14 cellular contexts compared by ENCODE assay signal in the genomic region with DNA sequence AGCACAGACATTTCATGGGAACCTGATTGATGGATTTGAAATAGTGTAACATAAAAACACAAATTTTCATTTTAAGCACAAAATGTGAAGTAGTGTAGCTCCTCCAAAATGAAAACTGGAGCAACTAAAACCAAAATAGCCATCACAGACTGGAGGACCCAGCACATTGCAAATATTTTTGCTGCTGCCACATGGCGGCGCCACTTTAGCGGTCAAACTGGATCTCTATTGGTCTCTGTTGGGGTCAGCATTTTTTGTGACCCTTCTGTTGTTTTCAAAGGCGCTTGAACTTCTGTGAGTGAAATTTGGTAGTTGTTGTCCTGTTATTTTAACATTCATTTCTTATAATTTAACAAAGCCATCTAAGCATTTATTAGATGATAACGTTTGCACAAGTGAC.
DNase-seq lines count a peak whose midpoint lies in the region; ATAC-seq, FAIRE-seq and TF ChIP-seq lines count a peak whose summit lies in the region.
"Had no signal": no experiment of that assay in that cellular context is flagged by ENCODE, and none has a peak within 500 bp of the region (broad histone marks: within the 10 kb centered on the region; RNA-seq: fewer than 3 reads in every experiment).

No MANE protein-coding gene starts in this region.

- TF ChIP-seq CTCF in DND-41 (IDR thresholded peaks at IDR 0.05; ENCODE audit: borderline replicate concordance, extremely low read depth, low read length, poor library complexity, severe bottlenecking) (peak; percentile 33), GM23338 (conservative IDR thresholded peaks at IDR 0.05; ENCODE audit: low read depth in 2 of 2) (peak; percentile 87 to 91), keratinocyte (optimal IDR thresholded peaks at IDR 0.05 in 1 of 3, IDR thresholded peaks at IDR 0.05 in 1 of 3, conservative IDR thresholded peaks at IDR 0.05 in 1 of 3; ENCODE audit: extremely low read depth in 1 of 3, insufficient read depth in 2 of 3, low read length in 3 of 3) (peak in 2 of 3 experiments; percentile 5 to 29), ascending aorta (IDR thresholded peaks at IDR 0.05) (no peak)

- H3K9ac ChIP-seq in DND-41 (ENCODE audit: low read depth, low read length) (no peak overlapping the region), keratinocyte (ENCODE audit: control insufficient read depth, extremely low read depth, insufficient read depth, low read length) (no peak overlapping the region)
- H3K9ac ChIP-seq: GM23248 had no signal

- intact Hi-C loops in ascending aorta (cut with DNase I) = no loop called here

- no peaks in the 10 kb centered on the region for H3K36me3 Mint-ChIP-seq in GM23338 (ENCODE audit: low read depth)
- H3K36me3 Mint-ChIP-seq: mesothelial cell of epicardium had no signal

- no peaks in the 10 kb centered on the region for H3K9me2 ChIP-seq in GM23338 (ENCODE audit: insufficient read depth)

- no peak overlapping the region for H3K4me2 ChIP-seq in DND-41 (ENCODE audit: insufficient read depth, low read length)
- H3K4me2 ChIP-seq in GM23338 = no peak overlapping the region
- H3K4me2 ChIP-seq in keratinocyte (ENCODE audit: control insufficient read depth, extremely low read depth, insufficient read depth, low read depth, low read length) = no peak overlapping the region

- H3K79me2 ChIP-seq in DND-41 (ENCODE audit: insufficient read depth, low read length) (no peaks in the 10 kb centered on the region), GM23338 (replicated peaks; ENCODE audit: insufficient read depth) (no peaks in the 10 kb centered on the region), keratinocyte (ENCODE audit: control insufficient read depth, insufficient read depth, low read length) (no peaks in the 10 kb centered on the region)

- peaks cover 3% of the 10 kb centered on the region for H3K9me3 ChIP-seq in DND-41 (ENCODE audit: insufficient read depth, low read length, severe bottlenecking)
- no peaks in the 10 kb centered on the region for H3K9me3 ChIP-seq in SJCRH30 (replicated peaks)
- no peaks in the 10 kb centered on the region for H3K9me3 ChIP-seq in keratinocyte (ENCODE audit: control insufficient read depth, low read depth, low read length)
- peaks cover 0 to 7% of the 10 kb centered on the region in 2 donors for H3K9me3 ChIP-seq in ascending aorta
- H3K9me3 ChIP-seq: psoas muscle, transverse colon had no signal

- dilution Hi-C loops in keratinocyte (cut with MboI; ENCODE audit: extremely low pct_ligation_motif_present, low sequenced_read_pairs) = no loop called here

- H3K27ac Mint-ChIP-seq in GM23338 = no peak overlapping the region
- H3K27ac Mint-ChIP-seq: mesothelial cell of epicardium had no signal

- H3K4me3 ChIP-seq in DND-41 (ENCODE audit: low read depth in 1 of 2, low read length in 2 of 2) = no peak overlapping the region
- no peak overlapping the region for H3K4me3 ChIP-seq in GM23338
- no peak overlapping the region for H3K4me3 ChIP-seq in SJCRH30
- no peak overlapping the region for H3K4me3 ChIP-seq in keratinocyte (ENCODE audit: control insufficient read depth in 2 of 3, extremely low read depth in 1 of 3, insufficient read depth in 2 of 3, low read depth in 1 of 3, low read length in 3 of 3)
- H3K4me3 ChIP-seq in ascending aorta = no peak overlapping the region
- H3K4me3 ChIP-seq: GM23248, psoas muscle, transverse colon had no signal

- no peaks in the 10 kb centered on the region for H3K4me1 ChIP-seq in DND-41 (ENCODE audit: insufficient read depth, low read length)
- no peaks in the 10 kb centered on the region for H3K4me1 ChIP-seq in GM23338 (ENCODE audit: insufficient read depth)
- H3K4me1 ChIP-seq in SJCRH30 = no peaks in the 10 kb centered on the region
- no peaks in the 10 kb centered on the region for H3K4me1 ChIP-seq in keratinocyte (ENCODE audit: control insufficient read depth, extremely low read depth, insufficient read depth, low read length)
- no peaks in the 10 kb centered on the region for H3K4me1 ChIP-seq in ascending aorta
- H3K4me1 ChIP-seq: psoas muscle, transverse colon had no signal

- peaks cover 1% of the 10 kb centered on the region for H3K27me3 Mint-ChIP-seq in GM23338 (ENCODE audit: insufficient read depth, low read depth, poor library complexity)

- DNase-seq in DND-41 (no peak), GM23338 (ENCODE audit: low spot score) (peak; percentile 78), SJCRH30 (peak; percentile 24 to 41), keratinocyte (ENCODE audit: low read depth, low spot score) (no peak), GM19240 (ENCODE audit: insufficient read length, low spot score) (no peak), ascending aorta (ENCODE audit: low spot score in 2 of 2) (no peak), OCI-M2 (lab: John Stamatoyannopoulos, UW; ENCODE audit: unreplicated experiment) (no peak)
- DNase-seq: activated naive CD4-positive, alpha-beta T cell treated with anti-CD3 and anti-CD28 coated beads, Interleukin-2, amount 50 U/mL, for 16 hours; GM23248; psoas muscle; SW 1271; transverse colon had no signal

- H2AFZ ChIP-seq in DND-41 (ENCODE audit: low read depth, low read length) = no peak overlapping the region
- peak overlapping the region; percentile 67; the same call in 1 of the 2 replicates for H2AFZ ChIP-seq in GM23338
- no peak overlapping the region for H2AFZ ChIP-seq in keratinocyte (ENCODE audit: control insufficient read depth, low read length)
- H2AFZ ChIP-seq: GM23248 had no signal

- no peak for ATAC-seq in DND-41 (ENCODE audit: insufficient read depth, low read depth)
- ATAC-seq in GM23338 = peak; percentile 86
- ATAC-seq in GM19023 (IDR thresholded peaks at IDR 0.05; ENCODE audit: unreplicated experiment) = no peak
- ATAC-seq: psoas muscle had no signal

- no peaks in the 10 kb centered on the region for H3K4me1 Mint-ChIP-seq in GM23338
- H3K4me1 Mint-ChIP-seq: mesothelial cell of epicardium had no signal

- no peak overlapping the region for H3K4me3 Mint-ChIP-seq in GM23338
- H3K4me3 Mint-ChIP-seq: mesothelial cell of epicardium had no signal

- H3K27ac ChIP-seq in DND-41 (ENCODE audit: low read length) (no peak overlapping the region), GM23338 (ENCODE audit: low read depth) (no peak overlapping the region), SJCRH30 (no peak overlapping the region), keratinocyte (ENCODE audit: control insufficient read depth, insufficient read depth, low read length) (no peak overlapping the region), ascending aorta (no peak overlapping the region)
- H3K27ac ChIP-seq: GM23248, psoas muscle, transverse colon had no signal

- no peaks in the 10 kb centered on the region for H3K9me1 ChIP-seq in keratinocyte (ENCODE audit: control insufficient read depth, extremely low read depth, insufficient read depth, low read length)

- 0 out of 3 replicates have a peak, but pooled peaks cover 4% of the 10 kb centered on the region for H3K9me3 Mint-ChIP-seq in GM23338

- no peaks in the 10 kb centered on the region for H3K27me3 ChIP-seq in DND-41 (ENCODE audit: insufficient read depth, low read length, poor library complexity)
- no peaks in the 10 kb centered on the region for H3K27me3 ChIP-seq in GM23338 (ENCODE audit: insufficient read depth)
- H3K27me3 ChIP-seq in SJCRH30 = no peaks in the 10 kb centered on the region
- no peaks in the 10 kb centered on the region for H3K27me3 ChIP-seq in keratinocyte (ENCODE audit: control insufficient read depth, extremely low read depth, insufficient read depth, low read length)
- H3K27me3 ChIP-seq in ascending aorta = no peaks in the 10 kb centered on the region
- H3K27me3 ChIP-seq: transverse colon had no signal

- no peak for FAIRE-seq in keratinocyte (lab: Jason Lieb, UNC)

- H3F3A ChIP-seq in GM23338 (replicated peaks; ENCODE audit: low read depth) = no peaks in the 10 kb centered on the region

- H4K20me1 ChIP-seq in DND-41 (ENCODE audit: insufficient read depth, low read length) = no peaks in the 10 kb centered on the region
- H4K20me1 ChIP-seq in GM23338 (replicated peaks; ENCODE audit: insufficient read depth) = no peaks in the 10 kb centered on the region
- no peaks in the 10 kb centered on the region for H4K20me1 ChIP-seq in keratinocyte (ENCODE audit: control insufficient read depth, extremely low read depth, insufficient read depth, low read length)

- H3K36me3 ChIP-seq in DND-41 (ENCODE audit: insufficient read depth, low read length) (no peaks in the 10 kb centered on the region), GM23338 (ENCODE audit: insufficient read depth) (no peaks in the 10 kb centered on the region), SJCRH30 (no peaks in the 10 kb centered on the region), keratinocyte (ENCODE audit: control insufficient read depth in 2 of 2, extremely low read depth in 1 of 2, insufficient read depth in 2 of 2, low read length in 2 of 2) (no peaks in the 10 kb centered on the region), ascending aorta (no peaks in the 10 kb centered on the region)
- H3K36me3 ChIP-seq: transverse colon had no signal

TF ChIP-seq in GM23338, 12 proteins besides CTCF, POLR2A, EP300 and RAD21 (continues in another document):
- TF ChIP-seq POLR2AphosphoS5 (IDR thresholded peaks at IDR 0.05; ENCODE audit: low read depth) = no peak
- no peak for TF ChIP-seq STAT1 (IDR thresholded peaks at IDR 0.05; ENCODE audit: unreplicated experiment)
- no peak for TF ChIP-seq ZNF331 (CRISPR knock-in tag; IDR thresholded peaks at IDR 0.05; ENCODE audit: low read depth)
- TF ChIP-seq, protein P1, sequence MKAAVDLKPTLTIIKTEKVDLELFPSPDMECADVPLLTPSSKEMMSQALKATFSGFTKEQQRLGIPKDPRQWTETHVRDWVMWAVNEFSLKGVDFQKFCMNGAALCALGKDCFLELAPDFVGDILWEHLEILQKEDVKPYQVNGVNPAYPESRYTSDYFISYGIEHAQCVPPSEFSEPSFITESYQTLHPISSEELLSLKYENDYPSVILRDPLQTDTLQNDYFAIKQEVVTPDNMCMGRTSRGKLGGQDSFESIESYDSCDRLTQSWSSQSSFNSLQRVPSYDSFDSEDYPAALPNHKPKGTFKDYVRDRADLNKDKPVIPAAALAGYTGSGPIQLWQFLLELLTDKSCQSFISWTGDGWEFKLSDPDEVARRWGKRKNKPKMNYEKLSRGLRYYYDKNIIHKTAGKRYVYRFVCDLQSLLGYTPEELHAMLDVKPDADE (IDR thresholded peaks at IDR 0.05) = no peak
- TF ChIP-seq NANOG (IDR thresholded peaks at IDR 0.05; ENCODE audit: borderline replicate concordance) = no peak
- TF ChIP-seq ZNF114 (CRISPR knock-in tag; IDR thresholded peaks at IDR 0.05) = no peak
- no peak for TF ChIP-seq JUNB (IDR thresholded peaks at IDR 0.05; ENCODE audit: unreplicated experiment)

Comparison
In these comparisons a context has a peak if more than half of its experiments do, and no peak if none do; other contexts are left out.
1. DNase-seq: peak in GM23338 (single experiment) and SJCRH30 (2 of 2); none in DND-41 (single experiment), keratinocyte (single experiment), GM19240 (single experiment), ascending aorta (0 of 2) and OCI-M2 (single experiment).
2. CTCF ChIP-seq: peak in DND-41 (single experiment), GM23338 (2 of 2) and keratinocyte (2 of 3); none in ascending aorta (0 of 3).